Comparison of ENCODE assay signal across 8 cellular contexts in genomic region chr13:75637101-75637774, GRCh38. TPM values are rescaled to one million over a fixed set of nuclear protein-coding genes. Genes with fewer than 3 reads are reported as not detected.
DNase-seq lines count a peak whose midpoint lies in the region; ATAC-seq and TF ChIP-seq lines count a peak whose summit lies in the region.

No MANE protein-coding gene starts in this region.

- intact Hi-C loops in activated T-helper 1 cell treated with anti-CD3 and anti-CD28 coated beads, Interleukin-12 subunit alpha, Interleukin-12 subunit beta, Interleukin-2, Interleukin-4 antibody, amounts not matched to agents 30 ng/mL and 10 ng/mL and 1 ng/mL, durations not matched to agents 14 hours and 24 hours and 36 hours (cut with micrococcal nuclease) = loop anchor here (2.0 to 5.0 kb wide), 3 partner anchors 100 to 155 kb away; partner anchors contain the start of genes COMMD6 and TBC1D4

- no peak overlapping the region for H3K27ac Mint-ChIP-seq in activated T-helper 1 cell treated with anti-CD3 and anti-CD28 coated beads, Interleukin-12 subunit alpha, Interleukin-12 subunit beta, Interleukin-2, Interleukin-4 antibody, amounts not matched to agents 30 ng/mL and 10 ng/mL and 1 ng/mL, durations not matched to agents 14 hours and 24 hours and 36 hours
- peak overlapping the region; percentile 60 for H3K27ac Mint-ChIP-seq in type B pancreatic cell

- H3K36me3 Mint-ChIP-seq in activated T-cell treated with anti-CD3 and anti-CD28 coated beads, Interleukin-2, amount 50 U/mL, for 4 hours (ENCODE audit: insufficient read depth) = peaks cover 2% of the 10 kb centered on the region
- no peaks in the 10 kb centered on the region for H3K36me3 Mint-ChIP-seq in activated T-helper 1 cell treated with anti-CD3 and anti-CD28 coated beads, Interleukin-12 subunit alpha, Interleukin-12 subunit beta, Interleukin-2, Interleukin-4 antibody, amounts not matched to agents 30 ng/mL and 10 ng/mL and 1 ng/mL, durations not matched to agents 14 hours and 24 hours and 36 hours (ENCODE audit: low read depth)
- no peaks in the 10 kb centered on the region for H3K36me3 Mint-ChIP-seq in type B pancreatic cell

- peak overlapping the region; percentile 55 for H3K4me3 Mint-ChIP-seq in activated T-cell treated with anti-CD3 and anti-CD28 coated beads, Interleukin-2, amount 50 U/mL, for 4 hours
- H3K4me3 Mint-ChIP-seq in activated T-helper 1 cell treated with anti-CD3 and anti-CD28 coated beads, Interleukin-12 subunit alpha, Interleukin-12 subunit beta, Interleukin-2, Interleukin-4 antibody, amounts not matched to agents 30 ng/mL and 10 ng/mL and 1 ng/mL, durations not matched to agents 14 hours and 24 hours and 36 hours = peak overlapping the region; percentile 70
- H3K4me3 Mint-ChIP-seq in type B pancreatic cell = peak overlapping the region; percentile 84

- no peak for ATAC-seq in activated T-cell treated with anti-CD3 and anti-CD28 coated beads, Interleukin-2, amount 50 U/mL, for 4 hours
- ATAC-seq in HG02970 (IDR thresholded peaks at IDR 0.05; ENCODE audit: low FRiP score, unreplicated experiment) = no peak
- no peak for ATAC-seq in GM19463 (IDR thresholded peaks at IDR 0.05; ENCODE audit: unreplicated experiment)

- H3K9me3 Mint-ChIP-seq in activated T-cell treated with anti-CD3 and anti-CD28 coated beads, Interleukin-2, amount 50 U/mL, for 4 hours = no peaks in the 10 kb centered on the region
- H3K9me3 Mint-ChIP-seq in activated T-helper 1 cell treated with anti-CD3 and anti-CD28 coated beads, Interleukin-12 subunit alpha, Interleukin-12 subunit beta, Interleukin-2, Interleukin-4 antibody, amounts not matched to agents 30 ng/mL and 10 ng/mL and 1 ng/mL, durations not matched to agents 14 hours and 24 hours and 36 hours = no peaks in the 10 kb centered on the region
- H3K9me3 Mint-ChIP-seq in type B pancreatic cell = no peaks in the 10 kb centered on the region

- peaks cover 6% of the 10 kb centered on the region for H3K27me3 Mint-ChIP-seq in activated T-cell treated with anti-CD3 and anti-CD28 coated beads, Interleukin-2, amount 50 U/mL, for 4 hours (ENCODE audit: low read depth)
- peaks cover 26% of the 10 kb centered on the region for H3K27me3 Mint-ChIP-seq in activated T-helper 1 cell treated with anti-CD3 and anti-CD28 coated beads, Interleukin-12 subunit alpha, Interleukin-12 subunit beta, Interleukin-2, Interleukin-4 antibody, amounts not matched to agents 30 ng/mL and 10 ng/mL and 1 ng/mL, durations not matched to agents 14 hours and 24 hours and 36 hours (ENCODE audit: insufficient read depth)
- peaks cover 36% of the 10 kb centered on the region for H3K27me3 Mint-ChIP-seq in type B pancreatic cell

- H3K4me1 Mint-ChIP-seq in activated T-cell treated with anti-CD3 and anti-CD28 coated beads, Interleukin-2, amount 50 U/mL, for 4 hours (ENCODE audit: low read depth) = peaks cover 12% of the 10 kb centered on the region
- H3K4me1 Mint-ChIP-seq in activated T-helper 1 cell treated with anti-CD3 and anti-CD28 coated beads, Interleukin-12 subunit alpha, Interleukin-12 subunit beta, Interleukin-2, Interleukin-4 antibody, amounts not matched to agents 30 ng/mL and 10 ng/mL and 1 ng/mL, durations not matched to agents 14 hours and 24 hours and 36 hours (ENCODE audit: low read depth) = peaks cover 16% of the 10 kb centered on the region
- peaks cover 17% of the 10 kb centered on the region for H3K4me1 Mint-ChIP-seq in type B pancreatic cell (ENCODE audit: unreplicated experiment)

- TF ChIP-seq CTCF in type B pancreatic cell (conservative IDR thresholded peaks at IDR 0.05) = no peak

- no peak for DNase-seq in activated T-cell treated with anti-CD3 and anti-CD28 coated beads, Interleukin-2, amount 50 U/mL, for 4 hours
- no peak for DNase-seq in activated T-cell treated with anti-CD3 and anti-CD28 coated beads, Interleukin-2, amount 50 U/mL, for 48 hours
- no peak for DNase-seq in activated T-helper 1 cell treated with anti-CD3 and anti-CD28 coated beads, Interleukin-12 subunit alpha, Interleukin-12 subunit beta, Interleukin-2, Interleukin-4 antibody, amounts not matched to agents 30 ng/mL and 10 ng/mL and 1 ng/mL, durations not matched to agents 14 hours and 24 hours and 36 hours (ENCODE audit: low spot score)
- DNase-seq in kidney tubule cell (ENCODE audit: low spot score) (peak; percentile 18), type B pancreatic cell (ENCODE audit: extremely low spot score, unreplicated experiment) (no peak), NCI-H2196 (lab: John Stamatoyannopoulos, UW; ENCODE audit: unreplicated experiment) (no peak)

RNA-seq across cellular contexts. Expression of gene LMO7, which starts 1.1 kb away (rescaled TPM):
- total RNA-seq in activated T-cell treated with anti-CD3 and anti-CD28 coated beads, Interleukin-2, amount 50 U/mL, for 4 hours = 1 to 10 TPM; 4.2 to 5.9 (median 4.3) TPM
- total RNA-seq in activated T-helper 1 cell treated with anti-CD3 and anti-CD28 coated beads, Interleukin-12 subunit alpha, Interleukin-12 subunit beta, Interleukin-2, Interleukin-4 antibody, amounts not matched to agents 30 ng/mL and 10 ng/mL and 1 ng/mL, durations not matched to agents 14 hours and 24 hours and 36 hours = 2.9 and 3.2 TPM in 2 replicates
- 73.3 and 253 TPM in 2 replicates for total RNA-seq in type B pancreatic cell (ENCODE audit: low replicate concordance)

Comparison
In these comparisons a context has a peak if more than half of its experiments do, and no peak if none do; other contexts are left out.
1. RNA of gene LMO7, which starts 1.1 kb away (total RNA-seq): 73.3 to 253 TPM in type B pancreatic cell; 4.2 to 5.9 TPM in activated T-cell treated with anti-CD3 and anti-CD28 coated beads, Interleukin-2, amount 50 U/mL, for 4 hours and 2.9 to 3.2 TPM in activated T-helper 1 cell treated with anti-CD3 and anti-CD28 coated beads, Interleukin-12 subunit alpha, Interleukin-12 subunit beta, Interleukin-2, Interleukin-4 antibody, amounts not matched to agents 30 ng/mL and 10 ng/mL and 1 ng/mL, durations not matched to agents 14 hours and 24 hours and 36 hours; every median in the first group is over 10 times any median in the second.
2. Peak in every context shown above with its lines, with median percentiles within 50 percentile points of each other: H3K4me3 Mint-ChIP-seq.